Comparison of ENCODE assay signal across 1 cellular context in the genomic region with DNA sequence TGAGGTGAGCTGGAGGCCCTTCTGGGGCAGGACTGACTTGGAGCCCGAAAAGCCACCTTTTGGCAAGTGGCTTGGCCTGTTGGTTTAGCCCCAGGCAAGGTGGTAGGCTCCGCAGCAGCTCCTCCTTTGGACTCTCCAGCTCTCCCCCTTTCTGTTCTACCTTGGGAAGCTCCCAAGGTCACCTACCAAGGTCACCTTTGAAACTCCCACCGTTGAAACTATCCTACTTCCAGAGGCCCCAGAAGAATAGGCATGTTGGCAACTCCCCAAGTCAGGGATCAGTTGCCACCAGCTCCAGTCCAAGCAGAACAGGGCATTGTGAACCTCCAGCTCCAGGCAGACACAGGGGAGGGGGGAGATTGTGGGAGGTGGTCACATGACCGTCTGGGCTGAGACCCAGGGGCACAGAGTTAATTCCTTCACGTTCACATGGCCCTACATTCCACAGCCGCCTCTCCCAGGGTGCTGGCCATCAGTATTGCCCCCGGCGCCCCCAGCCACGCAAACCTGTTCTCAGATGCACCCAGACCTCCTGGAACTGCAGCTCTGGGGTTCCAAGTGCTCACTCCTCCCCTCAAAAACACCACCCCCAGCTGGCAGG.
TF ChIP-seq lines count a peak whose summit lies in the region.

No MANE protein-coding gene starts in this region.

TF ChIP-seq in HepG2, 621 proteins besides CTCF, POLR2A, EP300 and RAD21 (continued from another document and continues in another):
- 0 out of 2 replicates have a peak, but pooled peaks have one; percentile 53 for TF ChIP-seq ZNF121 (CRISPR knock-in tag; IDR thresholded peaks at IDR 0.05)
- TF ChIP-seq, protein P1, sequence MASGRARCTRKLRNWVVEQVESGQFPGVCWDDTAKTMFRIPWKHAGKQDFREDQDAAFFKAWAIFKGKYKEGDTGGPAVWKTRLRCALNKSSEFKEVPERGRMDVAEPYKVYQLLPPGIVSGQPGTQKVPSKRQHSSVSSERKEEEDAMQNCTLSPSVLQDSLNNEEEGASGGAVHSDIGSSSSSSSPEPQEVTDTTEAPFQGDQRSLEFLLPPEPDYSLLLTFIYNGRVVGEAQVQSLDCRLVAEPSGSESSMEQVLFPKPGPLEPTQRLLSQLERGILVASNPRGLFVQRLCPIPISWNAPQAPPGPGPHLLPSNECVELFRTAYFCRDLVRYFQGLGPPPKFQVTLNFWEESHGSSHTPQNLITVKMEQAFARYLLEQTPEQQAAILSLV (CRISPR knock-in tag; IDR thresholded peaks at IDR 0.05; ENCODE audit: borderline replicate concordance): peak; percentile 54; the same call in 1 of the 2 replicates
- peak; percentile 72 for TF ChIP-seq ESRRA (CRISPR knock-in tag; IDR thresholded peaks at IDR 0.05; ENCODE audit: low read depth)
- peak; percentile 74 for TF ChIP-seq PRDM10 (CRISPR knock-in tag; IDR thresholded peaks at IDR 0.05; ENCODE audit: low read depth)
- TF ChIP-seq PITX1 (CRISPR knock-in tag; IDR thresholded peaks at IDR 0.05): peak; percentile 77
- 0 out of 2 replicates have a peak, but pooled peaks have one; percentile 15 for TF ChIP-seq RXRB (CRISPR knock-in tag; IDR thresholded peaks at IDR 0.05; ENCODE audit: borderline replicate concordance)
- TF ChIP-seq, protein P2, sequence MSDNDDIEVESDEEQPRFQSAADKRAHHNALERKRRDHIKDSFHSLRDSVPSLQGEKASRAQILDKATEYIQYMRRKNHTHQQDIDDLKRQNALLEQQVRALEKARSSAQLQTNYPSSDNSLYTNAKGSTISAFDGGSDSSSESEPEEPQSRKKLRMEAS (IDR thresholded peaks at IDR 0.05): peak; percentile 27; the same call in 1 of the 2 replicates
- no peak for TF ChIP-seq RFXANK (CRISPR knock-in tag; IDR thresholded peaks at IDR 0.05)
- no peak for TF ChIP-seq CBFB (CRISPR knock-in tag; IDR thresholded peaks at IDR 0.05)
- no peak for TF ChIP-seq RFX1 (IDR thresholded peaks at IDR 0.05)
- TF ChIP-seq, protein P3, sequence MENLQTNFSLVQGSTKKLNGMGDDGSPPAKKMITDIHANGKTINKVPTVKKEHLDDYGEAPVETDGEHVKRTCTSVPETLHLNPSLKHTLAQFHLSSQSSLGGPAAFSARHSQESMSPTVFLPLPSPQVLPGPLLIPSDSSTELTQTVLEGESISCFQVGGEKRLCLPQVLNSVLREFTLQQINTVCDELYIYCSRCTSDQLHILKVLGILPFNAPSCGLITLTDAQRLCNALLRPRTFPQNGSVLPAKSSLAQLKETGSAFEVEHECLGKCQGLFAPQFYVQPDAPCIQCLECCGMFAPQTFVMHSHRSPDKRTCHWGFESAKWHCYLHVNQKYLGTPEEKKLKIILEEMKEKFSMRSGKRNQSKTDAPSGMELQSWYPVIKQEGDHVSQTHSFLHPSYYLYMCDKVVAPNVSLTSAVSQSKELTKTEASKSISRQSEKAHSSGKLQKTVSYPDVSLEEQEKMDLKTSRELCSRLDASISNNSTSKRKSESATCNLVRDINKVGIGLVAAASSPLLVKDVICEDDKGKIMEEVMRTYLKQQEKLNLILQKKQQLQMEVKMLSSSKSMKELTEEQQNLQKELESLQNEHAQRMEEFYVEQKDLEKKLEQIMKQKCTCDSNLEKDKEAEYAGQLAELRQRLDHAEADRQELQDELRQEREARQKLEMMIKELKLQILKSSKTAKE (CRISPR knock-in tag; IDR thresholded peaks at IDR 0.05; ENCODE audit: borderline replicate concordance): peak; percentile 63; the same call in 1 of the 2 replicates
- TF ChIP-seq, protein P4, sequence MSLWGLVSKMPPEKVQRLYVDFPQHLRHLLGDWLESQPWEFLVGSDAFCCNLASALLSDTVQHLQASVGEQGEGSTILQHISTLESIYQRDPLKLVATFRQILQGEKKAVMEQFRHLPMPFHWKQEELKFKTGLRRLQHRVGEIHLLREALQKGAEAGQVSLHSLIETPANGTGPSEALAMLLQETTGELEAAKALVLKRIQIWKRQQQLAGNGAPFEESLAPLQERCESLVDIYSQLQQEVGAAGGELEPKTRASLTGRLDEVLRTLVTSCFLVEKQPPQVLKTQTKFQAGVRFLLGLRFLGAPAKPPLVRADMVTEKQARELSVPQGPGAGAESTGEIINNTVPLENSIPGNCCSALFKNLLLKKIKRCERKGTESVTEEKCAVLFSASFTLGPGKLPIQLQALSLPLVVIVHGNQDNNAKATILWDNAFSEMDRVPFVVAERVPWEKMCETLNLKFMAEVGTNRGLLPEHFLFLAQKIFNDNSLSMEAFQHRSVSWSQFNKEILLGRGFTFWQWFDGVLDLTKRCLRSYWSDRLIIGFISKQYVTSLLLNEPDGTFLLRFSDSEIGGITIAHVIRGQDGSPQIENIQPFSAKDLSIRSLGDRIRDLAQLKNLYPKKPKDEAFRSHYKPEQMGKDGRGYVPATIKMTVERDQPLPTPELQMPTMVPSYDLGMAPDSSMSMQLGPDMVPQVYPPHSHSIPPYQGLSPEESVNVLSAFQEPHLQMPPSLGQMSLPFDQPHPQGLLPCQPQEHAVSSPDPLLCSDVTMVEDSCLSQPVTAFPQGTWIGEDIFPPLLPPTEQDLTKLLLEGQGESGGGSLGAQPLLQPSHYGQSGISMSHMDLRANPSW (CRISPR knock-in tag; IDR thresholded peaks at IDR 0.05; ENCODE audit: borderline replicate concordance): no peak
- TF ChIP-seq, protein P5, sequence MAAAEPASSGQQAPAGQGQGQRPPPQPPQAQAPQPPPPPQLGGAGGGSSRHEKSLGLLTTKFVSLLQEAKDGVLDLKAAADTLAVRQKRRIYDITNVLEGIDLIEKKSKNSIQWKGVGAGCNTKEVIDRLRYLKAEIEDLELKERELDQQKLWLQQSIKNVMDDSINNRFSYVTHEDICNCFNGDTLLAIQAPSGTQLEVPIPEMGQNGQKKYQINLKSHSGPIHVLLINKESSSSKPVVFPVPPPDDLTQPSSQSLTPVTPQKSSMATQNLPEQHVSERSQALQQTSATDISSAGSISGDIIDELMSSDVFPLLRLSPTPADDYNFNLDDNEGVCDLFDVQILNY (CRISPR knock-in tag; conservative IDR thresholded peaks at IDR 0.05): no peak
- TF ChIP-seq, protein P6, sequence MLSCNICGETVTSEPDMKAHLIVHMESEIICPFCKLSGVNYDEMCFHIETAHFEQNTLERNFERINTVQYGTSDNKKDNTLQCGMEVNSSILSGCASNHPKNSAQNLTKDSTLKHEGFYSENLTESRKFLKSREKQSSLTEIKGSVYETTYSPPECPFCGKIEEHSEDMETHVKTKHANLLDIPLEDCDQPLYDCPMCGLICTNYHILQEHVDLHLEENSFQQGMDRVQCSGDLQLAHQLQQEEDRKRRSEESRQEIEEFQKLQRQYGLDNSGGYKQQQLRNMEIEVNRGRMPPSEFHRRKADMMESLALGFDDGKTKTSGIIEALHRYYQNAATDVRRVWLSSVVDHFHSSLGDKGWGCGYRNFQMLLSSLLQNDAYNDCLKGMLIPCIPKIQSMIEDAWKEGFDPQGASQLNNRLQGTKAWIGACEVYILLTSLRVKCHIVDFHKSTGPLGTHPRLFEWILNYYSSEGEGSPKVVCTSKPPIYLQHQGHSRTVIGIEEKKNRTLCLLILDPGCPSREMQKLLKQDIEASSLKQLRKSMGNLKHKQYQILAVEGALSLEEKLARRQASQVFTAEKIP (CRISPR knock-in tag; IDR thresholded peaks at IDR 0.05; ENCODE audit: borderline replicate concordance): no peak
- TF ChIP-seq, protein P7, sequence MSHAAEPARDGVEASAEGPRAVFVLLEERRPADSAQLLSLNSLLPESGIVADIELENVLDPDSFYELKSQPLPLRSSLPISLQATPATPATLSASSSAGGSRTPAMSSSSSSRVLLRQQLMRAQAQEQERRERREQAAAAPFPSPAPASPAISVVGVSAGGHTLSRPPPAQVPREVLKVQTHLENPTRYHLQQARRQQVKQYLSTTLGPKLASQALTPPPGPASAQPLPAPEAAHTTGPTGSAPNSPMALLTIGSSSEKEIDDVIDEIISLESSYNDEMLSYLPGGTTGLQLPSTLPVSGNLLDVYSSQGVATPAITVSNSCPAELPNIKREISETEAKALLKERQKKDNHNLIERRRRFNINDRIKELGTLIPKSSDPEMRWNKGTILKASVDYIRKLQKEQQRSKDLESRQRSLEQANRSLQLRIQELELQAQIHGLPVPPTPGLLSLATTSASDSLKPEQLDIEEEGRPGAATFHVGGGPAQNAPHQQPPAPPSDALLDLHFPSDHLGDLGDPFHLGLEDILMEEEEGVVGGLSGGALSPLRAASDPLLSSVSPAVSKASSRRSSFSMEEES (CRISPR knock-in tag; IDR thresholded peaks at IDR 0.05): peak; percentile 67; the same call in 1 of the 2 replicates
- TF ChIP-seq GRHL1 (CRISPR knock-in tag; conservative IDR thresholded peaks at IDR 0.05): no peak
- peak; percentile 49; the same call in 1 of the 2 replicates for TF ChIP-seq RAD51 (IDR thresholded peaks at IDR 0.05; ENCODE audit: borderline replicate concordance)
- TF ChIP-seq ARNT2 (CRISPR knock-in tag; IDR thresholded peaks at IDR 0.05; ENCODE audit: low read depth): no peak
- TF ChIP-seq GFI1 (CRISPR knock-in tag; IDR thresholded peaks at IDR 0.05; ENCODE audit: borderline replicate concordance): peak; percentile 32; the same call in 1 of the 2 replicates
- no peak for TF ChIP-seq SOX6 (IDR thresholded peaks at IDR 0.05)
- peak; percentile 37; the same call in 1 of the 2 replicates for TF ChIP-seq SOX6 (CRISPR knock-in tag; IDR thresholded peaks at IDR 0.05)
- no peak for TF ChIP-seq GLI4 (CRISPR knock-in tag; IDR thresholded peaks at IDR 0.05; ENCODE audit: borderline replicate concordance)
- TF ChIP-seq ZSCAN22 (CRISPR knock-in tag; IDR thresholded peaks at IDR 0.05): no peak
- TF ChIP-seq, protein P8, sequence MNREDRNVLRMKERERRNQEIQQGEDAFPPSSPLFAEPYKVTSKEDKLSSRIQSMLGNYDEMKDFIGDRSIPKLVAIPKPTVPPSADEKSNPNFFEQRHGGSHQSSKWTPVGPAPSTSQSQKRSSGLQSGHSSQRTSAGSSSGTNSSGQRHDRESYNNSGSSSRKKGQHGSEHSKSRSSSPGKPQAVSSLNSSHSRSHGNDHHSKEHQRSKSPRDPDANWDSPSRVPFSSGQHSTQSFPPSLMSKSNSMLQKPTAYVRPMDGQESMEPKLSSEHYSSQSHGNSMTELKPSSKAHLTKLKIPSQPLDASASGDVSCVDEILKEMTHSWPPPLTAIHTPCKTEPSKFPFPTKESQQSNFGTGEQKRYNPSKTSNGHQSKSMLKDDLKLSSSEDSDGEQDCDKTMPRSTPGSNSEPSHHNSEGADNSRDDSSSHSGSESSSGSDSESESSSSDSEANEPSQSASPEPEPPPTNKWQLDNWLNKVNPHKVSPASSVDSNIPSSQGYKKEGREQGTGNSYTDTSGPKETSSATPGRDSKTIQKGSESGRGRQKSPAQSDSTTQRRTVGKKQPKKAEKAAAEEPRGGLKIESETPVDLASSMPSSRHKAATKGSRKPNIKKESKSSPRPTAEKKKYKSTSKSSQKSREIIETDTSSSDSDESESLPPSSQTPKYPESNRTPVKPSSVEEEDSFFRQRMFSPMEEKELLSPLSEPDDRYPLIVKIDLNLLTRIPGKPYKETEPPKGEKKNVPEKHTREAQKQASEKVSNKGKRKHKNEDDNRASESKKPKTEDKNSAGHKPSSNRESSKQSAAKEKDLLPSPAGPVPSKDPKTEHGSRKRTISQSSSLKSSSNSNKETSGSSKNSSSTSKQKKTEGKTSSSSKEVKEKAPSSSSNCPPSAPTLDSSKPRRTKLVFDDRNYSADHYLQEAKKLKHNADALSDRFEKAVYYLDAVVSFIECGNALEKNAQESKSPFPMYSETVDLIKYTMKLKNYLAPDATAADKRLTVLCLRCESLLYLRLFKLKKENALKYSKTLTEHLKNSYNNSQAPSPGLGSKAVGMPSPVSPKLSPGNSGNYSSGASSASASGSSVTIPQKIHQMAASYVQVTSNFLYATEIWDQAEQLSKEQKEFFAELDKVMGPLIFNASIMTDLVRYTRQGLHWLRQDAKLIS (CRISPR knock-in tag; IDR thresholded peaks at IDR 0.05): no peak
- no peak for TF ChIP-seq MYNN (CRISPR knock-in tag; IDR thresholded peaks at IDR 0.05; ENCODE audit: low read depth)
- TF ChIP-seq, protein P9, sequence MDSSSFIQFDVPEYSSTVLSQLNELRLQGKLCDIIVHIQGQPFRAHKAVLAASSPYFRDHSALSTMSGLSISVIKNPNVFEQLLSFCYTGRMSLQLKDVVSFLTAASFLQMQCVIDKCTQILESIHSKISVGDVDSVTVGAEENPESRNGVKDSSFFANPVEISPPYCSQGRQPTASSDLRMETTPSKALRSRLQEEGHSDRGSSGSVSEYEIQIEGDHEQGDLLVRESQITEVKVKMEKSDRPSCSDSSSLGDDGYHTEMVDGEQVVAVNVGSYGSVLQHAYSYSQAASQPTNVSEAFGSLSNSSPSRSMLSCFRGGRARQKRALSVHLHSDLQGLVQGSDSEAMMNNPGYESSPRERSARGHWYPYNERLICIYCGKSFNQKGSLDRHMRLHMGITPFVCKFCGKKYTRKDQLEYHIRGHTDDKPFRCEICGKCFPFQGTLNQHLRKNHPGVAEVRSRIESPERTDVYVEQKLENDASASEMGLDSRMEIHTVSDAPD (CRISPR knock-in tag; IDR thresholded peaks at IDR 0.05): no peak
- 0 out of 2 replicates have a peak, but pooled peaks have one; percentile 36 for TF ChIP-seq MAZ (IDR thresholded peaks at IDR 0.05; ENCODE audit: borderline replicate concordance, low read depth, low read length)
- TF ChIP-seq MAZ (CRISPR knock-in tag; IDR thresholded peaks at IDR 0.05; ENCODE audit: low read depth): 0 out of 2 replicates have a peak, but pooled peaks have one; percentile 28
